In the genomic region with DNA sequence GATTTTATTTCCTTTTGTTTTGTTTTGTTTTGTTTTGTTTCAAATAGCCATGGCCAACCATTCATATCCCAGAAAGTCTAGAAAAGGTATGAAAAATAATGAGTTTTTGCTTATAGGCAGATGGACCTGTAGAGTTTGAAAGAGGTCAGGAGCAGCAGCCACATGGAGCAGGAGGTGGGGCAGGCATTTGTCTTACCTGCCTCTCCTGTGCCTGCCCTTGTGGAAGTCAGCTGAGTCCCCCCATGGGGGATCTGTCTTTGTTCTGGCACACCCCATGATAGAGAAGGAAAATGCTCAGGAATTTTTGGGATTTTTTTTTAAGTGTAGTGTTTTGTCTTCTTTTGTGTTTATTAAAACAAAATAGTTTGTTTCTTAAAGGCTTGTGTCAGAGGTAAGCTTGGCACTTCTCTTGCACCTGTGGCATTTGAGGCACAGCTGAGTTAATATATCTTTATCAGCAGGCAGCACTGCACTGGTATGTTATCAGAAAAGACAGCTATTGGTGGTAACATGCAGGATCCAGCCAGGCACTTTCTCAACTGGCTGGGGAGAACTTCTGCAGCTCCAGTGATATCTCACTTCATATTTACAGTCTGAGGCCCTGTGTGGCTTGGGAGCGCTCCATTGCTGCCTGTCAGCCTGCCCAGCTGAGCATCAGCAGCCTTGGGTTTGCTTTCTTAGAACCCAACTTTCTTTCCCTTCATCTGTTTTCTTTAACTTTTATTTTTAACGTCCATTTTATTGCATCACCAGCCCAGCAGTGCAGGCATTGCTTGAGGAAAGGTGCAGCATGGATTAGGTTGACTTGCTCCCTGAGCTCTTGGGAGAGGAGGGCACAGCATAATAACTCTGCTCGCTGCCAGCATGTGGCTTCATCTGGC, we compare ENCODE assay signal across 1 cellular context.
TF ChIP-seq lines count a peak whose summit lies in the region.

No MANE protein-coding gene starts in this region.

TF ChIP-seq in K562, 482 proteins besides CTCF, POLR2A, EP300 and RAD21 (continued from another document and continues in another):
- no peak for TF ChIP-seq RREB1 (CRISPR knock-in tag; IDR thresholded peaks at IDR 0.05)
- no peak for TF ChIP-seq ZNF41 (CRISPR knock-in tag; conservative IDR thresholded peaks at IDR 0.05)
- no peak for TF ChIP-seq CSDE1 (IDR thresholded peaks at IDR 0.05)
- peak; percentile 80 to 95; a peak in 3 of 4 replicates for TF ChIP-seq TEAD1 (CRISPR knock-in tag; IDR thresholded peaks at IDR 0.05)
- TF ChIP-seq STAT5A (IDR thresholded peaks at IDR 0.05; ENCODE audit: borderline replicate concordance, low read length), result peak; percentile 91
- TF ChIP-seq L3MBTL2 (IDR thresholded peaks at IDR 0.05), result no peak
- no peak for TF ChIP-seq TGIF2 (CRISPR knock-in tag; IDR thresholded peaks at IDR 0.05)
- peak; percentile 39; the same call in 1 of the 2 replicates for TF ChIP-seq NKRF (IDR thresholded peaks at IDR 0.05; ENCODE audit: borderline replicate concordance)
- TF ChIP-seq, protein P1, sequence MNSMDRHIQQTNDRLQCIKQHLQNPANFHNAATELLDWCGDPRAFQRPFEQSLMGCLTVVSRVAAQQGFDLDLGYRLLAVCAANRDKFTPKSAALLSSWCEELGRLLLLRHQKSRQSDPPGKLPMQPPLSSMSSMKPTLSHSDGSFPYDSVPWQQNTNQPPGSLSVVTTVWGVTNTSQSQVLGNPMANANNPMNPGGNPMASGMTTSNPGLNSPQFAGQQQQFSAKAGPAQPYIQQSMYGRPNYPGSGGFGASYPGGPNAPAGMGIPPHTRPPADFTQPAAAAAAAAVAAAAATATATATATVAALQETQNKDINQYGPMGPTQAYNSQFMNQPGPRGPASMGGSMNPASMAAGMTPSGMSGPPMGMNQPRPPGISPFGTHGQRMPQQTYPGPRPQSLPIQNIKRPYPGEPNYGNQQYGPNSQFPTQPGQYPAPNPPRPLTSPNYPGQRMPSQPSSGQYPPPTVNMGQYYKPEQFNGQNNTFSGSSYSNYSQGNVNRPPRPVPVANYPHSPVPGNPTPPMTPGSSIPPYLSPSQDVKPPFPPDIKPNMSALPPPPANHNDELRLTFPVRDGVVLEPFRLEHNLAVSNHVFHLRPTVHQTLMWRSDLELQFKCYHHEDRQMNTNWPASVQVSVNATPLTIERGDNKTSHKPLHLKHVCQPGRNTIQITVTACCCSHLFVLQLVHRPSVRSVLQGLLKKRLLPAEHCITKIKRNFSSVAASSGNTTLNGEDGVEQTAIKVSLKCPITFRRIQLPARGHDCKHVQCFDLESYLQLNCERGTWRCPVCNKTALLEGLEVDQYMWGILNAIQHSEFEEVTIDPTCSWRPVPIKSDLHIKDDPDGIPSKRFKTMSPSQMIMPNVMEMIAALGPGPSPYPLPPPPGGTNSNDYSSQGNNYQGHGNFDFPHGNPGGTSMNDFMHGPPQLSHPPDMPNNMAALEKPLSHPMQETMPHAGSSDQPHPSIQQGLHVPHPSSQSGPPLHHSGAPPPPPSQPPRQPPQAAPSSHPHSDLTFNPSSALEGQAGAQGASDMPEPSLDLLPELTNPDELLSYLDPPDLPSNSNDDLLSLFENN (IDR thresholded peaks at IDR 0.05; ENCODE audit: low read depth in 2 of 2, low read length in 2 of 2), result peak in 1 of 2 experiments; percentile 67; a peak in 1 of 4 replicates
- TF ChIP-seq PURB (CRISPR knock-in tag; IDR thresholded peaks at IDR 0.05; ENCODE audit: low read depth), result no peak
- peak in 1 of 2 experiments; percentile 66; a peak in 1 of 4 replicates for TF ChIP-seq UBTF (IDR thresholded peaks at IDR 0.05; ENCODE audit: borderline replicate concordance in 1 of 2, low read depth in 2 of 2, low read length in 2 of 2)
- TF ChIP-seq DACH1 (IDR thresholded peaks at IDR 0.05; ENCODE audit: partially characterized antibody), result peak; percentile 5
- no peak for TF ChIP-seq PHF8 (IDR thresholded peaks at IDR 0.05; ENCODE audit: borderline replicate concordance, low read length)
- no peak for TF ChIP-seq RAD51 (IDR thresholded peaks at IDR 0.05; ENCODE audit: borderline replicate concordance, low read depth)
- TF ChIP-seq NCOR1 (IDR thresholded peaks at IDR 0.05), result peak; percentile 94
- no peak for TF ChIP-seq MAFF (IDR thresholded peaks at IDR 0.05; ENCODE audit: low read length)
- no peak for TF ChIP-seq NR3C1 (CRISPR knock-in tag; IDR thresholded peaks at IDR 0.05)
- no peak for TF ChIP-seq ZNF76 (CRISPR knock-in tag; IDR thresholded peaks at IDR 0.05; ENCODE audit: borderline replicate concordance)
- no peak for TF ChIP-seq NFYB (IDR thresholded peaks at IDR 0.05; ENCODE audit: extremely low read depth, insufficient read length)
- no peak for TF ChIP-seq TCF15 (CRISPR knock-in tag; IDR thresholded peaks at IDR 0.05)
- TF ChIP-seq SMAD4 (CRISPR knock-in tag; conservative IDR thresholded peaks at IDR 0.05), result peak; percentile 92
- TF ChIP-seq, protein P2, sequence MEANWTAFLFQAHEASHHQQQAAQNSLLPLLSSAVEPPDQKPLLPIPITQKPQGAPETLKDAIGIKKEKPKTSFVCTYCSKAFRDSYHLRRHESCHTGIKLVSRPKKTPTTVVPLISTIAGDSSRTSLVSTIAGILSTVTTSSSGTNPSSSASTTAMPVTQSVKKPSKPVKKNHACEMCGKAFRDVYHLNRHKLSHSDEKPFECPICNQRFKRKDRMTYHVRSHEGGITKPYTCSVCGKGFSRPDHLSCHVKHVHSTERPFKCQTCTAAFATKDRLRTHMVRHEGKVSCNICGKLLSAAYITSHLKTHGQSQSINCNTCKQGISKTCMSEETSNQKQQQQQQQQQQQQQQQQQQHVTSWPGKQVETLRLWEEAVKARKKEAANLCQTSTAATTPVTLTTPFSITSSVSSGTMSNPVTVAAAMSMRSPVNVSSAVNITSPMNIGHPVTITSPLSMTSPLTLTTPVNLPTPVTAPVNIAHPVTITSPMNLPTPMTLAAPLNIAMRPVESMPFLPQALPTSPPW (CRISPR knock-in tag; IDR thresholded peaks at IDR 0.05), result no peak
- TF ChIP-seq MYBL2 (IDR thresholded peaks at IDR 0.05; ENCODE audit: low read depth), result no peak; the same call in 1 of the 2 replicates
- TF ChIP-seq MYBL2 (CRISPR knock-in tag; IDR thresholded peaks at IDR 0.05; ENCODE audit: borderline replicate concordance), result no peak
- no peak for TF ChIP-seq C11orf30 (IDR thresholded peaks at IDR 0.05; ENCODE audit: low read depth)
- TF ChIP-seq ZNF668 (CRISPR knock-in tag; IDR thresholded peaks at IDR 0.05), result peak; percentile 75; the same call in 1 of the 2 replicates
- no peak for TF ChIP-seq JUNB (CRISPR knock-in tag; conservative IDR thresholded peaks at IDR 0.05)
- no peak for TF ChIP-seq JUN (IDR thresholded peaks at IDR 0.05; ENCODE audit: borderline replicate concordance, low read depth, low read length)
- TF ChIP-seq JUN (CRISPR knock-in tag; IDR thresholded peaks at IDR 0.05; ENCODE audit: borderline replicate concordance), result no peak
- TF ChIP-seq HDAC3 (IDR thresholded peaks at IDR 0.05; ENCODE audit: borderline replicate concordance, partially characterized antibody), result peak; percentile 63
- peak; percentile 88; the same call in 1 of the 2 replicates for TF ChIP-seq CC2D1A (IDR thresholded peaks at IDR 0.05)
- TF ChIP-seq ATF7 (IDR thresholded peaks at IDR 0.05), result peak; percentile 37
- TF ChIP-seq RBM39 (optimal IDR thresholded peaks at IDR 0.05; ENCODE audit: low read depth, low read length), result no peak
- no peak for TF ChIP-seq ZNF449 (CRISPR knock-in tag; IDR thresholded peaks at IDR 0.05)
- no peak for TF ChIP-seq ZFP30 (CRISPR knock-in tag; IDR thresholded peaks at IDR 0.05; ENCODE audit: borderline replicate concordance)
- TF ChIP-seq SPI1 (IDR thresholded peaks at IDR 0.05; ENCODE audit: borderline replicate concordance, low read depth, low read length), result no peak
- TF ChIP-seq, protein P3, sequence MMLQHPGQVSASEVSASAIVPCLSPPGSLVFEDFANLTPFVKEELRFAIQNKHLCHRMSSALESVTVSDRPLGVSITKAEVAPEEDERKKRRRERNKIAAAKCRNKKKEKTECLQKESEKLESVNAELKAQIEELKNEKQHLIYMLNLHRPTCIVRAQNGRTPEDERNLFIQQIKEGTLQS (IDR thresholded peaks at IDR 0.05), result peak; percentile 93
- TF ChIP-seq, protein P3 (CRISPR knock-in tag; conservative IDR thresholded peaks at IDR 0.05), result no peak; the same call in 1 of the 2 replicates
- no peak for TF ChIP-seq BMI1 (IDR thresholded peaks at IDR 0.05; ENCODE audit: low read length)
